In genomic region chr10:125419831-125420230, GRCh38 we compare ENCODE assay signal across 8 cellular contexts.
"Had no signal": no experiment of that assay in that cellular context is flagged by ENCODE, and none has a peak within 500 bp of the region (broad histone marks: within the 10 kb centered on the region; RNA-seq: fewer than 3 reads in every experiment).

No MANE protein-coding gene starts in this region.

- H3K27ac Mint-ChIP-seq: IgD-negative memory B cell had no signal

- H3K27ac ChIP-seq: HL-60, KMS-11 had no signal

- DNase-seq: IMR-90, KBM-7, KG1 had no signal

- H3K9ac ChIP-seq: KMS-11 had no signal

- H3K4me2 ChIP-seq: KMS-11 had no signal

- H3K4me3 ChIP-seq: K562 had no signal

- H3K27me3 Mint-ChIP-seq: IgD-negative memory B cell had no signal

- ATAC-seq: HepG2, K562 had no signal

- H3K4me1 Mint-ChIP-seq: IgD-negative memory B cell had no signal

- H3K36me3 Mint-ChIP-seq: IgD-negative memory B cell had no signal
